In genomic region chr1:205497351-205497750, GRCh38 we compare ENCODE assay signal across 19 cellular contexts. TPM values are rescaled to one million over a fixed set of nuclear protein-coding genes. Genes with fewer than 3 reads are reported as not detected.
DNase-seq lines count a peak whose midpoint lies in the region; ATAC-seq lines count a peak whose summit lies in the region.
"Had no signal": no experiment of that assay in that cellular context is flagged by ENCODE, and none has a peak within 500 bp of the region (broad histone marks: within the 10 kb centered on the region; RNA-seq: fewer than 3 reads in every experiment).

No MANE protein-coding gene starts in this region.

- H3K4ac ChIP-seq in mesendoderm (ENCODE audit: low read depth, low read length), result no peak overlapping the region

- peak overlapping the region; percentile 15 for H3K56ac ChIP-seq in mesendoderm (ENCODE audit: low read length)

- H3K27me3 ChIP-seq in mesendoderm (ENCODE audit: insufficient read depth, low read length, poor library complexity), result no peaks in the 10 kb centered on the region

- H3K9ac ChIP-seq in mesendoderm (ENCODE audit: low read length), result no peak overlapping the region

- no peaks in the 10 kb centered on the region for H3K36me3 ChIP-seq in mesendoderm (ENCODE audit: control insufficient read depth, insufficient read depth, low read length)

- no peaks in the 10 kb centered on the region for H3K79me1 ChIP-seq in mesendoderm (ENCODE audit: low read length)

- peaks cover 8% of the 10 kb centered on the region for H3K4me1 ChIP-seq in mesendoderm (ENCODE audit: control insufficient read depth, low read depth, low read length)

- no peak overlapping the region for H2BK15ac ChIP-seq in mesendoderm (replicated peaks; ENCODE audit: low read depth)

- H2BK5ac ChIP-seq in mesendoderm (ENCODE audit: low read length), result no peak overlapping the region

- peak; percentile 95 for DNase-seq in NCI-H1092 (lab: John Stamatoyannopoulos, UW)
- peak; percentile 46 for DNase-seq in NCI-H187 treated with DMSO at 0.1 percent for 48 hours (lab: John Stamatoyannopoulos, UW)
- peak; percentile 76 for DNase-seq in NCI-H748 (lab: John Stamatoyannopoulos, UW; ENCODE audit: unreplicated experiment)
- no peak for DNase-seq in mesendoderm
- no peak for DNase-seq in epidermal melanocyte (ENCODE audit: insufficient read length, low spot score)
- DNase-seq in HCEC 1CT, result no peak
- DNase-seq in activated effector memory CD4-positive, alpha-beta T cell treated with Interleukin-2 at 50 U/mL for 16 hours, result no peak
- DNase-seq: activated CD4-positive, alpha-beta memory T cell treated with anti-CD3 and anti-CD28 coated beads, Interleukin-2, amount 10 ng/mL, durations not matched to agents 7 days and 5 days; activated naive CD4-positive, alpha-beta T cell; activated T-cell treated with anti-CD3 and anti-CD28 coated beads for 4 hours; amniotic stem cell; CD8-positive, alpha-beta memory T cell; foreskin melanocyte; NCI-H1694 treated with DMSO at 0.1 percent for 48 hours; nucleus accumbens; RPMI8226; T-helper 9 cell had no signal

- no peak overlapping the region for H2BK120ac ChIP-seq in mesendoderm (ENCODE audit: low read depth, low read length)

- no peaks in the 10 kb centered on the region for H3K79me2 ChIP-seq in mesendoderm (ENCODE audit: control insufficient read depth, insufficient read depth, low read length)

- no peak overlapping the region for H3K4me2 ChIP-seq in mesendoderm (ENCODE audit: low read length)

- H3K27ac ChIP-seq in mesendoderm (ENCODE audit: low read depth, low read length), result no peak overlapping the region
- H3K27ac ChIP-seq: HL-60 had no signal

- no CpG with 5 or more reads among the region's 7 CpGs for WGBS in mesendoderm (ENCODE audit: extremely low coverage, insufficient coverage, low lambda C conversion rate)

- H4K8ac ChIP-seq in mesendoderm (ENCODE audit: low read depth, low read length), result no peak overlapping the region

- H4K5ac ChIP-seq in mesendoderm (ENCODE audit: low read length), result no peak overlapping the region

- no peak overlapping the region for H3K23ac ChIP-seq in mesendoderm (ENCODE audit: low read length)

- no peak for ATAC-seq in GM21786 (IDR thresholded peaks at IDR 0.05; ENCODE audit: unreplicated experiment)

- H3K18ac ChIP-seq in mesendoderm (ENCODE audit: low read length), result no peak overlapping the region

- H2AK5ac ChIP-seq in mesendoderm (ENCODE audit: low read length), result no peak overlapping the region

- H3K4me3 ChIP-seq in mesendoderm (ENCODE audit: low read length), result no peak overlapping the region

RNA-seq across cellular contexts. Expression of gene CDK18, which starts 7.1 kb away (rescaled TPM):
- 9.1 TPM for polyA plus RNA-seq in mesendoderm (2013, experiment 1 of 2)
- polyA plus RNA-seq in mesendoderm (2013, experiment 2 of 2), result 8.9 TPM

RNA-seq across cellular contexts. Expression of gene BLACAT1, which starts 41.5 kb away (rescaled TPM):
- polyA plus RNA-seq in mesendoderm (2013, experiment 1 of 2), result 2.8 TPM
- polyA plus RNA-seq in mesendoderm (2013, experiment 2 of 2), result 2.7 TPM
- polyA plus RNA-seq: CD8-positive, alpha-beta memory T cell had no signal

Comparison
In these comparisons a context has a peak if more than half of its experiments do, and no peak if none do; other contexts are left out.
1. DNase-seq: peak in NCI-H1092 (single experiment), NCI-H187 treated with DMSO at 0.1 percent for 48 hours (single experiment) and NCI-H748 (single experiment); none in mesendoderm (single experiment), epidermal melanocyte (single experiment), HCEC 1CT (single experiment) and activated effector memory CD4-positive, alpha-beta T cell treated with Interleukin-2 at 50 U/mL for 16 hours (single experiment).